ENCODE assay signal across 1 cellular context in the genomic region with DNA sequence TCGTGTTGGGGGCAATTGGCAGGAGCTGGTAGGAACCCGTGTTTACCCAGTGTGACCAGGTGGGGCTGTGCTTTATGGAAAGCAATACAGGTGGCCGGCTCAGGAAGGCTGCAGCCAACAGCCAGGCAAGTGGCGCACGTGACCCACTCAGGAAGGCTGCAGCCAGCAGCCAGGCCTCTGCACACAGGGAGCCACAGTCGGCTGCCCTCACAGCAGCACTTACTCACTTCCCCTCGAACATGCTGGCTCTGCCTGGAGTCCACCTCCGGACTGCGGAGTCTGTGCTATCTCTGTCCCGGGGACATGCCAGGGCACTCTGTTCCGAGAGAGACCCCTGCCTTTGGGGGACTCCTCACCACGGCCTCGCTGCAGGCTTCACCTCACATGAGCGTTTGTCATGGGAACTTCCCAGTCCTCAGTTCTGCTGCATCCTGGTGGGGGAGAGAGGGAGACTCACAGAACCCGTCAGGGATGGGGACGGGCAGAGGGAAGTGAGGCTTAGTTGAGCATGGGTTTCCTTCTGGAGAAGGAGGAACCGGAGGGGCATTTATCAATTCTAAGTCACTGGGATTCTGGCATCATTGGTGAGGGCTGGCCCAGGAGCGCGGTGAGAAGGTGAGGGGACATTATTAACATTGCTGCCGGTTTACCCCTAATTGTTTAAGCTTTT.
A peak's percentile ranks its signal among the peaks of the same experiment; 100 is the strongest.
TF ChIP-seq lines count a peak whose summit lies in the region.

No MANE protein-coding gene starts in this region.

TF ChIP-seq in HepG2, 621 proteins besides CTCF, POLR2A, EP300 and RAD21 (continued from another document and continues in another):
- TF ChIP-seq ZFP36L1 (CRISPR knock-in tag; IDR thresholded peaks at IDR 0.05) (no peak), ZBTB14 (CRISPR knock-in tag; IDR thresholded peaks at IDR 0.05) (no peak), ZNF501 (CRISPR knock-in tag; IDR thresholded peaks at IDR 0.05) (no peak), ZNF710 (CRISPR knock-in tag; IDR thresholded peaks at IDR 0.05; ENCODE audit: borderline replicate concordance) (no peak), THAP11 (CRISPR knock-in tag; IDR thresholded peaks at IDR 0.05) (no peak), ZNF549 (CRISPR knock-in tag; IDR thresholded peaks at IDR 0.05) (no peak), CREB3 (CRISPR knock-in tag; IDR thresholded peaks at IDR 0.05) (no peak), ZNF30 (CRISPR knock-in tag; IDR thresholded peaks at IDR 0.05) (peak; percentile 51; the same call in 1 of the 2 replicates), PPARG (CRISPR knock-in tag; conservative IDR thresholded peaks at IDR 0.05) (no peak), PRMT3 (CRISPR knock-in tag; IDR thresholded peaks at IDR 0.05; ENCODE audit: borderline replicate concordance, low read depth) (no peak), ZNF790 (CRISPR knock-in tag; IDR thresholded peaks at IDR 0.05; ENCODE audit: borderline replicate concordance) (no peak), GTF2F1 (IDR thresholded peaks at IDR 0.05; ENCODE audit: low read length) (no peak), TCF7 (IDR thresholded peaks at IDR 0.05; ENCODE audit: low read depth) (no peak), CHD4 (IDR thresholded peaks at IDR 0.05; ENCODE audit: borderline replicate concordance, low read length) (no peak), THAP8 (CRISPR knock-in tag; IDR thresholded peaks at IDR 0.05; ENCODE audit: borderline replicate concordance) (no peak), USF2 (IDR thresholded peaks at IDR 0.05; ENCODE audit: low read depth, low read length) (peak; percentile 83), USF2 (CRISPR knock-in tag; IDR thresholded peaks at IDR 0.05; ENCODE audit: borderline replicate concordance) (peak; percentile 81; the same call in 1 of the 2 replicates), ELF4 (CRISPR knock-in tag; IDR thresholded peaks at IDR 0.05; ENCODE audit: borderline replicate concordance) (no peak), JUNB (CRISPR knock-in tag; IDR thresholded peaks at IDR 0.05; ENCODE audit: borderline replicate concordance) (no peak), CREM (IDR thresholded peaks at IDR 0.05) (no peak), CREM (CRISPR knock-in tag; IDR thresholded peaks at IDR 0.05) (no peak), ZNF124 (CRISPR knock-in tag; IDR thresholded peaks at IDR 0.05) (no peak), MAFF (IDR thresholded peaks at IDR 0.05; ENCODE audit: low read depth, low read length) (no peak), IKZF1 (IDR thresholded peaks at IDR 0.05) (no peak), AHR (CRISPR knock-in tag; IDR thresholded peaks at IDR 0.05) (no peak), REPIN1 (CRISPR knock-in tag; IDR thresholded peaks at IDR 0.05; ENCODE audit: borderline replicate concordance, low read depth) (no peak), ZFY (CRISPR knock-in tag; IDR thresholded peaks at IDR 0.05) (peak; percentile 38; the same call in 1 of the 2 replicates), TAF1 (CRISPR knock-in tag; IDR thresholded peaks at IDR 0.05) (no peak), ETV5 (CRISPR knock-in tag; IDR thresholded peaks at IDR 0.05; ENCODE audit: borderline replicate concordance) (peak; percentile 40; the same call in 1 of the 2 replicates), NFYB (CRISPR knock-in tag; IDR thresholded peaks at IDR 0.05) (no peak), HOXA3 (CRISPR knock-in tag; IDR thresholded peaks at IDR 0.05) (peak; percentile 56; the same call in 1 of the 2 replicates), ARNT2 (CRISPR knock-in tag; IDR thresholded peaks at IDR 0.05; ENCODE audit: low read depth) (no peak), ZNF772 (CRISPR knock-in tag; IDR thresholded peaks at IDR 0.05) (0 out of 2 replicates have a peak, but pooled peaks have one; percentile 39), KLF6 (CRISPR knock-in tag; IDR thresholded peaks at IDR 0.05) (no peak), GATAD2A (CRISPR knock-in tag; IDR thresholded peaks at IDR 0.05) (no peak), PLRG1 (conservative IDR thresholded peaks at IDR 0.05) (no peak), ZNF414 (CRISPR knock-in tag; IDR thresholded peaks at IDR 0.05) (no peak), NPAS2 (CRISPR knock-in tag; IDR thresholded peaks at IDR 0.05; ENCODE audit: borderline replicate concordance) (0 out of 2 replicates have a peak, but pooled peaks have one; percentile 61), MXD3 (CRISPR knock-in tag; IDR thresholded peaks at IDR 0.05) (no peak), ZNF207 (IDR thresholded peaks at IDR 0.05; ENCODE audit: borderline replicate concordance) (no peak), ZNF816 (CRISPR knock-in tag; IDR thresholded peaks at IDR 0.05; ENCODE audit: borderline replicate concordance) (no peak), ZBTB3 (CRISPR knock-in tag; IDR thresholded peaks at IDR 0.05; ENCODE audit: borderline replicate concordance, low read depth) (no peak), BRD4 (CRISPR knock-in tag; IDR thresholded peaks at IDR 0.05) (no peak), CC2D1A (CRISPR knock-in tag; IDR thresholded peaks at IDR 0.05) (no peak), ZNF138 (CRISPR knock-in tag; IDR thresholded peaks at IDR 0.05; ENCODE audit: low read depth) (no peak), ZNF580 (CRISPR knock-in tag; IDR thresholded peaks at IDR 0.05; ENCODE audit: borderline replicate concordance, low read depth) (no peak), ZBTB21 (CRISPR knock-in tag; IDR thresholded peaks at IDR 0.05) (no peak), ZNF430 (CRISPR knock-in tag; IDR thresholded peaks at IDR 0.05) (0 out of 2 replicates have a peak, but pooled peaks have one; percentile 43), REXO4 (CRISPR knock-in tag; IDR thresholded peaks at IDR 0.05; ENCODE audit: borderline replicate concordance) (no peak), ZNF446 (CRISPR knock-in tag; IDR thresholded peaks at IDR 0.05) (no peak), ZNF546 (CRISPR knock-in tag; conservative IDR thresholded peaks at IDR 0.05) (no peak)
- TF ChIP-seq, protein P1, sequence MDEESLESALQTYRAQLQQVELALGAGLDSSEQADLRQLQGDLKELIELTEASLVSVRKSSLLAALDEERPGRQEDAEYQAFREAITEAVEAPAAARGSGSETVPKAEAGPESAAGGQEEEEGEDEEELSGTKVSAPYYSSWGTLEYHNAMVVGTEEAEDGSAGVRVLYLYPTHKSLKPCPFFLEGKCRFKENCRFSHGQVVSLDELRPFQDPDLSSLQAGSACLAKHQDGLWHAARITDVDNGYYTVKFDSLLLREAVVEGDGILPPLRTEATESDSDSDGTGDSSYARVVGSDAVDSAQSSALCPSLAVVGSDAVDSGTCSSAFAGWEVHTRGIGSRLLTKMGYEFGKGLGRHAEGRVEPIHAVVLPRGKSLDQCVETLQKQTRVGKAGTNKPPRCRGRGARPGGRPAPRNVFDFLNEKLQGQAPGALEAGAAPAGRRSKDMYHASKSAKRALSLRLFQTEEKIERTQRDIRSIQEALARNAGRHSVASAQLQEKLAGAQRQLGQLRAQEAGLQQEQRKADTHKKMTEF (CRISPR knock-in tag; IDR thresholded peaks at IDR 0.05), result no peak
- TF ChIP-seq, protein P2, sequence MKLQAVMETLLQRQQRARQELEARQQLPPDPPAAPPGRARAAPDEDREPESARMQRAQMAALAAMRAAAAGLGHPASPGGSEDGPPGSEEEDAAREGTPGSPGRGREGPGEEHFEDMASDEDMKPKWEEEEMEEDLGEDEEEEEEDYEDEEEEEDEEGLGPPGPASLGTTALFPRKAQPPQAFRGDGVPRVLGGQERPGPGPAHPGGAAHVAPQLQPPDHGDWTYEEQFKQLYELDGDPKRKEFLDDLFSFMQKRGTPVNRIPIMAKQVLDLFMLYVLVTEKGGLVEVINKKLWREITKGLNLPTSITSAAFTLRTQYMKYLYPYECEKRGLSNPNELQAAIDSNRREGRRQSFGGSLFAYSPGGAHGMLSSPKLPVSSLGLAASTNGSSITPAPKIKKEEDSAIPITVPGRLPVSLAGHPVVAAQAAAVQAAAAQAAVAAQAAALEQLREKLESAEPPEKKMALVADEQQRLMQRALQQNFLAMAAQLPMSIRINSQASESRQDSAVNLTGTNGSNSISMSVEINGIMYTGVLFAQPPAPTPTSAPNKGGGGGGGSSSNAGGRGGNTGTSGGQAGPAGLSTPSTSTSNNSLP (IDR thresholded peaks at IDR 0.05; ENCODE audit: low read depth, low read length), result no peak
- TF ChIP-seq, protein P3, sequence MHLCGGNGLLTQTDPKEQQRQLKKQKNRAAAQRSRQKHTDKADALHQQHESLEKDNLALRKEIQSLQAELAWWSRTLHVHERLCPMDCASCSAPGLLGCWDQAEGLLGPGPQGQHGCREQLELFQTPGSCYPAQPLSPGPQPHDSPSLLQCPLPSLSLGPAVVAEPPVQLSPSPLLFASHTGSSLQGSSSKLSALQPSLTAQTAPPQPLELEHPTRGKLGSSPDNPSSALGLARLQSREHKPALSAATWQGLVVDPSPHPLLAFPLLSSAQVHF (CRISPR knock-in tag; IDR thresholded peaks at IDR 0.05), result no peak
- TF ChIP-seq, protein P4, sequence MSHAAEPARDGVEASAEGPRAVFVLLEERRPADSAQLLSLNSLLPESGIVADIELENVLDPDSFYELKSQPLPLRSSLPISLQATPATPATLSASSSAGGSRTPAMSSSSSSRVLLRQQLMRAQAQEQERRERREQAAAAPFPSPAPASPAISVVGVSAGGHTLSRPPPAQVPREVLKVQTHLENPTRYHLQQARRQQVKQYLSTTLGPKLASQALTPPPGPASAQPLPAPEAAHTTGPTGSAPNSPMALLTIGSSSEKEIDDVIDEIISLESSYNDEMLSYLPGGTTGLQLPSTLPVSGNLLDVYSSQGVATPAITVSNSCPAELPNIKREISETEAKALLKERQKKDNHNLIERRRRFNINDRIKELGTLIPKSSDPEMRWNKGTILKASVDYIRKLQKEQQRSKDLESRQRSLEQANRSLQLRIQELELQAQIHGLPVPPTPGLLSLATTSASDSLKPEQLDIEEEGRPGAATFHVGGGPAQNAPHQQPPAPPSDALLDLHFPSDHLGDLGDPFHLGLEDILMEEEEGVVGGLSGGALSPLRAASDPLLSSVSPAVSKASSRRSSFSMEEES (CRISPR knock-in tag; IDR thresholded peaks at IDR 0.05), result no peak; the same call in 1 of the 2 replicates
- TF ChIP-seq, protein P5, sequence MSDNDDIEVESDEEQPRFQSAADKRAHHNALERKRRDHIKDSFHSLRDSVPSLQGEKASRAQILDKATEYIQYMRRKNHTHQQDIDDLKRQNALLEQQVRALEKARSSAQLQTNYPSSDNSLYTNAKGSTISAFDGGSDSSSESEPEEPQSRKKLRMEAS (IDR thresholded peaks at IDR 0.05), result peak; percentile 67
